In the genomic region with DNA sequence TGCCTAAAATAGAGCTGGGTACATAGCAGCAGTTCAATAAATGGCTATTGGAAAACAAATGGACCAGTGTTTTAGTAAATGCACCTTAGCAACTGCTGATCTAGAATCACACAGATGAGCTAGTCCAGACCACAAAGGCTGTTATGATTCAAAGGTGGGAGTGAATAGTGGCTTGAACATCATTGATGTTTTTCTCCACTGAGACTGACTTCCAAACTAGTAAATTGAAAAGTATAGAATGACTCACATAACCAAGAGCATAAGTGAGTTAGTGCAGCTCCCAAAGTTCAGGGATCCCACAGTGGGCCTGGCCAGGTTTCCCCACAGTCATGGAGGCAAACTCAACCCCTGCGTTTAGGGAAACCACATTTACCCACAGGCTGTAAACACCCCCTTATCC, we compare ENCODE assay signal across 22 cellular contexts.
"Had no signal": no experiment of that assay in that cellular context is flagged by ENCODE, and none has a peak within 500 bp of the region (broad histone marks: within the 10 kb centered on the region; RNA-seq: fewer than 3 reads in every experiment).

No MANE protein-coding gene starts in this region.

- ATAC-seq: gastrocnemius medialis; left lobe of liver; naive thymus-derived CD4-positive, alpha-beta T cell; psoas muscle; right cardiac atrium had no signal

- H3K27ac Mint-ChIP-seq: activated naive CD4-positive, alpha-beta T cell treated with anti-CD3 and anti-CD28 coated beads, Interleukin-2, amount 10 ng/mL, durations not matched to agents 7 days and 5 days; memory B cell; naive thymus-derived CD4-positive, alpha-beta T cell; neural progenitor cell had no signal

- H3K4me1 ChIP-seq: adrenal gland, gastrocnemius medialis, neural progenitor cell, psoas muscle, thyroid gland had no signal

- H3K27me3 ChIP-seq: adrenal gland, gastrocnemius medialis, neural progenitor cell, thyroid gland had no signal

- H3K27ac ChIP-seq: adrenal gland, gastrocnemius medialis, neural progenitor cell, psoas muscle, skin epidermis, thyroid gland had no signal

- H3K36me3 ChIP-seq: adrenal gland, gastrocnemius medialis, neural progenitor cell, thyroid gland had no signal

- DNase-seq: activated CD4-positive, alpha-beta T cell treated with anti-CD3 and anti-CD28 coated beads, Interleukin-2, amount 50 U/mL, for 4 hours; activated CD4-positive, CD25-positive, alpha-beta regulatory T cell; activated CD8-positive, alpha-beta memory T cell treated with anti-CD3 and anti-CD28 coated beads, Interleukin-2, amount 50 U/mL, for 4 hours; activated naive CD4-positive, alpha-beta T cell treated with anti-CD3 and anti-CD28 coated beads, Interleukin-2, amount 10 ng/mL, durations not matched to agents 7 days and 5 days; adrenal gland; effector CD4-positive, alpha-beta T cell; gastrocnemius medialis; head of caudate nucleus; kidney; naive thymus-derived CD4-positive, alpha-beta T cell; psoas muscle; right cardiac atrium; SK-N-SH; stimulated activated CD4-positive, alpha-beta T cell treated with anti-CD3 and anti-CD28 coated beads, Interleukin-15, amount 100 ng/mL, for 24 hours; stimulated activated CD4-positive, alpha-beta T cell treated with anti-CD3 and anti-CD28 coated beads, Interleukin-2, amount 100 ng/mL, for 48 hours; T-helper 1 cell; T-helper 9 cell; thyroid gland had no signal

- H3K4me1 Mint-ChIP-seq: activated naive CD4-positive, alpha-beta T cell treated with anti-CD3 and anti-CD28 coated beads, Interleukin-2, amount 10 ng/mL, durations not matched to agents 7 days and 5 days; memory B cell; naive thymus-derived CD4-positive, alpha-beta T cell had no signal

- H3K36me3 Mint-ChIP-seq: activated naive CD4-positive, alpha-beta T cell treated with anti-CD3 and anti-CD28 coated beads, Interleukin-2, amount 10 ng/mL, durations not matched to agents 7 days and 5 days; memory B cell; naive thymus-derived CD4-positive, alpha-beta T cell; neural progenitor cell had no signal

- H3K9me3 Mint-ChIP-seq: activated naive CD4-positive, alpha-beta T cell treated with anti-CD3 and anti-CD28 coated beads, Interleukin-2, amount 10 ng/mL, durations not matched to agents 7 days and 5 days; memory B cell; naive thymus-derived CD4-positive, alpha-beta T cell; neural progenitor cell had no signal

- H3K9me3 ChIP-seq: adrenal gland, gastrocnemius medialis, psoas muscle, SK-N-SH, thyroid gland had no signal

- H3K4me3 ChIP-seq: adrenal gland, gastrocnemius medialis, neural progenitor cell, psoas muscle, skin epidermis, thyroid gland had no signal

- H3K4me3 Mint-ChIP-seq: activated naive CD4-positive, alpha-beta T cell treated with anti-CD3 and anti-CD28 coated beads, Interleukin-2, amount 10 ng/mL, durations not matched to agents 7 days and 5 days; memory B cell; naive thymus-derived CD4-positive, alpha-beta T cell; neural progenitor cell had no signal
